22 cellular contexts compared by ENCODE assay signal in genomic region chr3:31466016-31466415, GRCh38.
A peak's percentile ranks its signal among the peaks of the same experiment; 100 is the strongest.
DNase-seq lines count a peak whose midpoint lies in the region; ATAC-seq and TF ChIP-seq lines count a peak whose summit lies in the region.
"Had no signal": no experiment of that assay in that cellular context is flagged by ENCODE, and none has a peak within 500 bp of the region (broad histone marks: within the 10 kb centered on the region; RNA-seq: fewer than 3 reads in every experiment).

No MANE protein-coding gene starts in this region.

- TF ChIP-seq CTCF in Calu3 (IDR thresholded peaks at IDR 0.05; ENCODE audit: unreplicated experiment) = no peak

- no peak for ATAC-seq in T-cell (replicated peaks in 1 of 4)
- no peak for ATAC-seq in HG03354 (IDR thresholded peaks at IDR 0.05; ENCODE audit: poor library complexity, severe bottlenecking, unreplicated experiment)
- ATAC-seq: effector memory CD8-positive, alpha-beta T cell; heart left ventricle; left ventricle myocardium superior; stimulated activated naive CD8-positive, alpha-beta T cell treated with anti-CD3 and anti-CD28 coated beads, Interleukin-15, amount 100 ng/mL, for 72 hours had no signal

- no peaks in the 10 kb centered on the region for H3K9me3 Mint-ChIP-seq in activated naive CD4-positive, alpha-beta T cell treated with anti-CD3 and anti-CD28 coated beads, Interleukin-2, amount 50 U/mL, for 24 hours
- H3K9me3 Mint-ChIP-seq in T-cell (no peaks in the 10 kb centered on the region), Calu3 (ENCODE audit: low read depth, unreplicated experiment) (no peaks in the 10 kb centered on the region)
- H3K9me3 Mint-ChIP-seq: effector memory CD8-positive, alpha-beta T cell had no signal

- intact Hi-C loops in Calu3 (cut with micrococcal nuclease; ENCODE audit: unreplicated experiment) = no loop called here

- no peak overlapping the region for H3K27ac Mint-ChIP-seq in activated naive CD4-positive, alpha-beta T cell treated with anti-CD3 and anti-CD28 coated beads, Interleukin-2, amount 50 U/mL, for 24 hours
- H3K27ac Mint-ChIP-seq in T-cell (peak overlapping the region; percentile 23 to 24), Calu3 (ENCODE audit: unreplicated experiment) (no peak overlapping the region)
- H3K27ac Mint-ChIP-seq: activated CD4-positive, alpha-beta memory T cell treated with anti-CD3 and anti-CD28 coated beads, Interleukin-2, amount 10 ng/mL, durations not matched to agents 7 days and 5 days; effector memory CD8-positive, alpha-beta T cell; stimulated activated naive CD8-positive, alpha-beta T cell treated with anti-CD3 and anti-CD28 coated beads, Interleukin-15, amount 100 ng/mL, for 72 hours had no signal

- DNase-seq in activated naive CD4-positive, alpha-beta T cell treated with Interleukin-2 at 50 U/mL for 16 hours = no peak
- DNase-seq in T-cell (no peak), fibroblast of peridontal ligament (ENCODE audit: extremely low read depth) (peak; percentile 1), NCI-H1105 (lab: John Stamatoyannopoulos, UW) (no peak), Calu3 (no peak), T-helper 9 cell (no peak)
- DNase-seq: activated CD4-positive, alpha-beta memory T cell treated with anti-CD3 and anti-CD28 coated beads, Interleukin-2, amount 10 ng/mL, durations not matched to agents 7 days and 5 days; activated naive CD4-positive, alpha-beta T cell; activated T-cell treated with anti-CD3 and anti-CD28 coated beads, Interleukin-2, amount 50 U/mL, for 1 hour; effector memory CD8-positive, alpha-beta T cell; heart left ventricle; left ventricle myocardium superior; NCI-H1048; NCI-H2029 treated with DMSO at 0.1 percent for 48 hours; NCI-H446 treated with DMSO at 0.1 percent for 48 hours; NK-92 treated with Interleukin-12 subunit alpha and Interleukin-12 subunit beta, amount 100 ng/mL, for 24 hours; psoas muscle; stimulated activated CD4-positive, alpha-beta T cell treated with anti-CD3 and anti-CD28 coated beads, Interleukin-4, amount 100 ng/mL, for 24 hours; stimulated activated naive CD8-positive, alpha-beta T cell treated with anti-CD3 and anti-CD28 coated beads, Interleukin-15, amount 100 ng/mL, for 72 hours; upper lobe of left lung had no signal

- POLR2A ChIA-PET in T-cell (lab: Charles Lee) = no interaction called here

- H3K4me3 Mint-ChIP-seq in activated naive CD4-positive, alpha-beta T cell treated with anti-CD3 and anti-CD28 coated beads, Interleukin-2, amount 50 U/mL, for 24 hours = peak overlapping the region; percentile 15
- H3K4me3 Mint-ChIP-seq in T-cell (no peak overlapping the region), Calu3 (ENCODE audit: low read depth, unreplicated experiment) (no peak overlapping the region)
- H3K4me3 Mint-ChIP-seq: activated CD4-positive, alpha-beta memory T cell treated with anti-CD3 and anti-CD28 coated beads, Interleukin-2, amount 10 ng/mL, durations not matched to agents 7 days and 5 days; effector memory CD8-positive, alpha-beta T cell; stimulated activated naive CD8-positive, alpha-beta T cell treated with anti-CD3 and anti-CD28 coated beads, Interleukin-15, amount 100 ng/mL, for 72 hours had no signal

- peaks cover 76% of the 10 kb centered on the region for H3K4me1 Mint-ChIP-seq in activated naive CD4-positive, alpha-beta T cell treated with anti-CD3 and anti-CD28 coated beads, Interleukin-2, amount 50 U/mL, for 24 hours
- H3K4me1 Mint-ChIP-seq in T-cell (peaks cover 62 to 74% (median 71%) of the 10 kb centered on the region in 3 donors), Calu3 (ENCODE audit: low read depth, unreplicated experiment) (peaks cover 13% of the 10 kb centered on the region)

- peaks cover 7% of the 10 kb centered on the region for H3K36me3 Mint-ChIP-seq in activated naive CD4-positive, alpha-beta T cell treated with anti-CD3 and anti-CD28 coated beads, Interleukin-2, amount 50 U/mL, for 24 hours
- H3K36me3 Mint-ChIP-seq in T-cell (peaks cover 7% of the 10 kb centered on the region), Calu3 (ENCODE audit: insufficient read depth, unreplicated experiment) (no peaks in the 10 kb centered on the region)

- no TSS peak for BruUV-seq in Calu3 (replicated peaks; lab: Mats Ljungman, UMichigan)

- H3K27me3 Mint-ChIP-seq in activated naive CD4-positive, alpha-beta T cell treated with anti-CD3 and anti-CD28 coated beads, Interleukin-2, amount 50 U/mL, for 24 hours = no peaks in the 10 kb centered on the region
- H3K27me3 Mint-ChIP-seq in T-cell = no peaks in the 10 kb centered on the region
- no peaks in the 10 kb centered on the region for H3K27me3 Mint-ChIP-seq in Calu3 (ENCODE audit: unreplicated experiment)
- H3K27me3 Mint-ChIP-seq: activated CD4-positive, alpha-beta memory T cell treated with anti-CD3 and anti-CD28 coated beads, Interleukin-2, amount 10 ng/mL, durations not matched to agents 7 days and 5 days; effector memory CD8-positive, alpha-beta T cell; stimulated activated naive CD8-positive, alpha-beta T cell treated with anti-CD3 and anti-CD28 coated beads, Interleukin-15, amount 100 ng/mL, for 72 hours had no signal

- CTCF ChIA-PET in T-cell (lab: Charles Lee) (interaction anchor here in 1 of 2 donors (0.6 kb wide), 1 partner anchor 197 kb away, joined by 3 read pairs; no protein-coding TSS in a partner anchor), Calu3 (lab: Charles Lee) (no interaction called here)

Comparison
In these comparisons a context has a peak if more than half of its experiments do, and no peak if none do; other contexts are left out.
1. H3K27ac Mint-ChIP-seq: peak in T-cell (2 of 2); none in activated naive CD4-positive, alpha-beta T cell treated with anti-CD3 and anti-CD28 coated beads, Interleukin-2, amount 50 U/mL, for 24 hours (single experiment) and Calu3 (single experiment).